9 cellular contexts compared by ENCODE assay signal in the genomic region with DNA sequence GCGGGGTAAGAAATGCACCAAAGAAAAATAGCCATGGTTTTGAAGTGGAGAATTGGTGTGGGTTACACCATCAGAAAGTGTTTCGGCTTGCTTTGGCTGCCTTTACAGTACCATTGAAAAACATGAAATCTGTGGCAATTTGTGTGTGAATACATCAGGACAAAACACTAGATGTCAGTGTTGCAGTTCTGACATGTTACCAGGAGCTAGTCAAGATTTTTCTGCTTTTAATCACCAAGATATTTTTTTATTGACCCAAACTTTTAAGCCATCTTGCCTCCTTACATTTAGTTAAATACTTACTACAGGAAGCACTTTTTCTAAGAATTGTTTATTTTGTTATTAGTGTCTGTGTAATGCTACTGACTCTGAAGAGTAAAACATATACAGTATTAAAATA. TPM values are rescaled to one million over a fixed set of nuclear protein-coding genes. Genes with fewer than 3 reads are reported as not detected.
DNase-seq lines count a peak whose midpoint lies in the region; ATAC-seq and TF ChIP-seq lines count a peak whose summit lies in the region.
"Had no signal": no experiment of that assay in that cellular context is flagged by ENCODE, and none has a peak within 500 bp of the region (broad histone marks: within the 10 kb centered on the region; RNA-seq: fewer than 3 reads in every experiment).

No MANE protein-coding gene starts in this region.

- H3K36me3 ChIP-seq in RWPE2 (ENCODE audit: low read depth) (peaks cover 13% of the 10 kb centered on the region; the same call in 1 of the 2 replicates), left ventricle myocardium inferior (peaks cover 5% of the 10 kb centered on the region), colonic mucosa (no peaks in the 10 kb centered on the region)

- no peaks in the 10 kb centered on the region for H3K27me3 ChIP-seq in RWPE2 (ENCODE audit: insufficient read depth, poor library complexity, severe bottlenecking)
- H3K27me3 ChIP-seq in left ventricle myocardium inferior (ENCODE audit: low read depth): no peaks in the 10 kb centered on the region
- H3K27me3 ChIP-seq in colonic mucosa: no peaks in the 10 kb centered on the region

- H3K27ac ChIP-seq in RWPE2 (ENCODE audit: poor library complexity, severe bottlenecking) (no peak overlapping the region), left ventricle myocardium inferior (replicated peaks) (no peak overlapping the region), colonic mucosa (no peak overlapping the region)
- H3K27ac ChIP-seq: parathyroid adenoma had no signal

- H3K4me3 ChIP-seq in RWPE2 (ENCODE audit: severe bottlenecking): no peak overlapping the region
- H3K4me3 ChIP-seq in left ventricle myocardium inferior: no peak overlapping the region
- no peak overlapping the region for H3K4me3 ChIP-seq in colonic mucosa

- peak; percentile 38 for DNase-seq in G401 (ENCODE audit: low spot score)
- DNase-seq in RWPE2 (ENCODE audit: low spot score): no peak
- DNase-seq in left ventricle myocardium inferior: no peak
- DNase-seq in stimulated activated CD4-positive, alpha-beta T cell treated with anti-CD3 and anti-CD28 coated beads, Interleukin-4, amount 100 ng/mL, for 24 hours: no peak
- no peak for DNase-seq in HK-2 (ENCODE audit: unreplicated experiment)
- no peak for DNase-seq in colonic mucosa

- H3K9ac ChIP-seq in colonic mucosa (ENCODE audit: low read depth in 2 of 2, low read length in 2 of 2): no peak overlapping the region
- H3K9ac ChIP-seq: parathyroid adenoma had no signal

- peak; percentile 73 for ATAC-seq in HG02885 (IDR thresholded peaks at IDR 0.05; ENCODE audit: poor library complexity, unreplicated experiment)
- ATAC-seq in RWPE2 (ENCODE audit: low read depth): peak; percentile 51; the same call in 1 of the 3 replicates
- ATAC-seq in GM18517 (IDR thresholded peaks at IDR 0.05; ENCODE audit: unreplicated experiment): no peak

- H3K4me1 ChIP-seq in RWPE2 (ENCODE audit: insufficient read depth, poor library complexity, severe bottlenecking): peaks cover 25% of the 10 kb centered on the region
- peaks cover 16% of the 10 kb centered on the region for H3K4me1 ChIP-seq in left ventricle myocardium inferior
- no peaks in the 10 kb centered on the region for H3K4me1 ChIP-seq in colonic mucosa
- H3K4me1 ChIP-seq: parathyroid adenoma had no signal

- H3K9me3 ChIP-seq in RWPE2 (ENCODE audit: severe bottlenecking) (no peaks in the 10 kb centered on the region), left ventricle myocardium inferior (replicated peaks) (no peaks in the 10 kb centered on the region), colonic mucosa (no peaks in the 10 kb centered on the region)

- intact Hi-C loops in left ventricle myocardium inferior (cut with micrococcal nuclease) (no loop called here), colonic mucosa (cut with DNase I) (no loop called here)

- TF ChIP-seq CTCF in RWPE2 (IDR thresholded peaks at IDR 0.05; ENCODE audit: poor library complexity, severe bottlenecking) (peak; percentile 60), left ventricle myocardium inferior (IDR thresholded peaks at IDR 0.05; ENCODE audit: borderline replicate concordance) (peak; percentile 59), colonic mucosa (IDR thresholded peaks at IDR 0.05) (no peak)

- in situ Hi-C loops in G401 (cut with HindIII; ENCODE audit: low sequenced_read_pairs): no loop called here

RNA-seq across cellular contexts. Expression of gene RRP15, which starts 14.3 kb away (rescaled TPM):
- total RNA-seq in G401 (2014; rRNA removed; shearing (Covaris generic)): 5.1 and 7.6 TPM in 2 replicates
- total RNA-seq in left ventricle myocardium inferior (20.8 TPM), colonic mucosa (10 to 100 TPM in 1 of 2 donors, 1 to 10 TPM in 1; 7.8 to 15.0 TPM)

RNA-seq across cellular contexts. Expression of gene TGFB2, which starts 45.7 kb away (rescaled TPM):
- total RNA-seq in G401 (2014; rRNA removed; shearing (Covaris generic)): 0.27 TPM in 1 of 2 replicates, not detected in the other
- total RNA-seq in left ventricle myocardium inferior: 4.4 TPM
- total RNA-seq in colonic mucosa: 1 to 10 TPM in 1 of 2 donors, under 1 TPM in 1; 0.27 to 4.6 TPM
